21 cellular contexts compared by ENCODE assay signal in the genomic region with DNA sequence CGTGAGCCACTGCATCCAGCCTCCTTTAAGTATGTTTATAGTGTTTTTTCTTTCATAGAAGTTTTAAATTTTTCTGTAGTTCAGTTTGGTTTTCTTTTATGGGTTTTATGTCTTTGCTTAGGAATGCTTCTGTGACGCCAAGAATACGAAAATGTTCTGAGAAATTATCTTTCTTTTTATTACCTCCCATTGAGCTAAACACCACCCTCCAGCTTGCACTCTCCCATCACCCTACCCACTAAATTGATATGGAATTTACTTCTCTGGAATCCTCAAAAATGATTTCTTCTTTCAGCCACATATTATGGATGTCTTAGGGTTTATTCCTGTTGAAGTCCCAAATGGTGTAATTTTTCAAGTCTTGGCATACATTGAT. TPM values are rescaled to one million over a fixed set of nuclear protein-coding genes. Genes with fewer than 3 reads are reported as not detected.
A peak's percentile ranks its signal among the peaks of the same experiment; 100 is the strongest.
DNase-seq lines count a peak whose midpoint lies in the region; ATAC-seq and TF ChIP-seq lines count a peak whose summit lies in the region.
"Had no signal": no experiment of that assay in that cellular context is flagged by ENCODE, and none has a peak within 500 bp of the region (broad histone marks: within the 10 kb centered on the region; RNA-seq: fewer than 3 reads in every experiment).

No MANE protein-coding gene starts in this region.

- peaks cover 47% of the 10 kb centered on the region for H3K4me1 Mint-ChIP-seq in nephron

- peaks cover 1% of the 10 kb centered on the region for H3K9me3 Mint-ChIP-seq in nephron
- H3K9me3 Mint-ChIP-seq: activated CD4-positive, alpha-beta T cell treated with anti-CD3 and anti-CD28 coated beads, Interleukin-2, amount 10 ng/mL, durations not matched to agents 24 days and 14 days had no signal

- in situ Hi-C loops in Caki2 (cut with HindIII; ENCODE audit: low pct_unique_long_range_greater_than_20kb, low sequenced_read_pairs), result no loop called here

- H3K4me3 Mint-ChIP-seq in nephron, result no peak overlapping the region
- H3K4me3 Mint-ChIP-seq: activated CD4-positive, alpha-beta T cell treated with anti-CD3 and anti-CD28 coated beads, Interleukin-2, amount 10 ng/mL, durations not matched to agents 24 days and 14 days; type B pancreatic cell had no signal

- H3K27ac ChIP-seq in RWPE2 (ENCODE audit: poor library complexity, severe bottlenecking), result peak overlapping the region; percentile 82
- H3K27ac ChIP-seq: ascending aorta, coronary artery had no signal

- H3K36me3 ChIP-seq in RWPE2 (ENCODE audit: low read depth), result no peaks in the 10 kb centered on the region
- H3K36me3 ChIP-seq: ascending aorta, BE2C had no signal

- ATAC-seq in RWPE2 (ENCODE audit: low read depth), result no peak
- no peak for ATAC-seq in HG03469 (IDR thresholded peaks at IDR 0.05; ENCODE audit: unreplicated experiment)
- ATAC-seq: Right ventricle myocardium inferior had no signal

- H3K9me3 ChIP-seq in RWPE2 (ENCODE audit: severe bottlenecking), result no peaks in the 10 kb centered on the region
- H3K9me3 ChIP-seq: ascending aorta, BE2C, Caco-2 had no signal

- H3K27me3 Mint-ChIP-seq in nephron (ENCODE audit: low read depth), result no peaks in the 10 kb centered on the region
- H3K27me3 Mint-ChIP-seq: activated CD4-positive, alpha-beta T cell treated with anti-CD3 and anti-CD28 coated beads, Interleukin-2, amount 10 ng/mL, durations not matched to agents 24 days and 14 days; type B pancreatic cell had no signal

- H3K4me1 ChIP-seq in RWPE2 (ENCODE audit: insufficient read depth, poor library complexity, severe bottlenecking), result peaks cover 40% of the 10 kb centered on the region

- DNase-seq in Caki2 (ENCODE audit: low read depth), result peak; percentile 36
- DNase-seq in RWPE2 (ENCODE audit: low spot score), result no peak
- DNase-seq in choroid plexus epithelial cell (ENCODE audit: low read depth), result peak; percentile 79
- DNase-seq in GM20000 (ENCODE audit: low spot score), result no peak
- DNase-seq in NCI-H748 treated with DMSO at 0.1 percent for 48 hours (lab: John Stamatoyannopoulos, UW), result no peak
- DNase-seq in NCI-H82 treated with DMSO at 0.1 percent for 48 hours (lab: John Stamatoyannopoulos, UW; ENCODE audit: unreplicated experiment), result no peak
- DNase-seq: activated CD4-positive, alpha-beta T cell treated with anti-CD3 and anti-CD28 coated beads, Interleukin-2, amount 10 ng/mL, durations not matched to agents 24 days and 14 days; activated naive CD4-positive, alpha-beta T cell; BE2C; NCI-H1436; NCI-H69; occipital lobe; retina had no signal

- no peak for TF ChIP-seq CTCF in RWPE2 (IDR thresholded peaks at IDR 0.05; ENCODE audit: poor library complexity, severe bottlenecking)
- no peak for TF ChIP-seq CTCF in choroid plexus epithelial cell (conservative IDR thresholded peaks at IDR 0.05; ENCODE audit: low read depth, low read length)
- no peak for TF ChIP-seq CTCF in nephron (IDR thresholded peaks at IDR 0.05; ENCODE audit: unreplicated experiment in 3 of 3)
- TF ChIP-seq CTCF in GM20000 (IDR thresholded peaks at IDR 0.05; ENCODE audit: extremely low read depth, missing control alignments), result no peak

- no peaks in the 10 kb centered on the region for H3K27me3 ChIP-seq in RWPE2 (ENCODE audit: insufficient read depth, poor library complexity, severe bottlenecking)
- H3K27me3 ChIP-seq: ascending aorta, BE2C had no signal

- peaks cover 10% of the 10 kb centered on the region for H3K36me3 Mint-ChIP-seq in nephron (ENCODE audit: low read depth)

- H3K27ac Mint-ChIP-seq in nephron, result peak overlapping the region in 2 of 3 experiments; percentile 12 to 48
- H3K27ac Mint-ChIP-seq: activated CD4-positive, alpha-beta T cell treated with anti-CD3 and anti-CD28 coated beads, Interleukin-2, amount 10 ng/mL, durations not matched to agents 24 days and 14 days had no signal

- H3K4me3 ChIP-seq in RWPE2 (ENCODE audit: severe bottlenecking) (no peak overlapping the region), choroid plexus epithelial cell (ENCODE audit: low read depth, low read length) (no peak overlapping the region)
- H3K4me3 ChIP-seq: ascending aorta, coronary artery, lung had no signal

RNA-seq across cellular contexts. Expression of a gene that starts 38.1 kb away (rescaled TPM):
- 4.8 and 4.9 TPM in 2 replicates for total RNA-seq in Caki2 (2014; rRNA removed; shearing (Covaris generic); ENCODE audit: low replicate concordance)

Comparison
In these comparisons a context has a peak if more than half of its experiments do, and no peak if none do; other contexts are left out.
1. DNase-seq: peak in Caki2 (single experiment) and choroid plexus epithelial cell (single experiment); none in RWPE2 (single experiment), GM20000 (single experiment), NCI-H748 treated with DMSO at 0.1 percent for 48 hours (single experiment) and NCI-H82 treated with DMSO at 0.1 percent for 48 hours (single experiment).